In the genomic region with DNA sequence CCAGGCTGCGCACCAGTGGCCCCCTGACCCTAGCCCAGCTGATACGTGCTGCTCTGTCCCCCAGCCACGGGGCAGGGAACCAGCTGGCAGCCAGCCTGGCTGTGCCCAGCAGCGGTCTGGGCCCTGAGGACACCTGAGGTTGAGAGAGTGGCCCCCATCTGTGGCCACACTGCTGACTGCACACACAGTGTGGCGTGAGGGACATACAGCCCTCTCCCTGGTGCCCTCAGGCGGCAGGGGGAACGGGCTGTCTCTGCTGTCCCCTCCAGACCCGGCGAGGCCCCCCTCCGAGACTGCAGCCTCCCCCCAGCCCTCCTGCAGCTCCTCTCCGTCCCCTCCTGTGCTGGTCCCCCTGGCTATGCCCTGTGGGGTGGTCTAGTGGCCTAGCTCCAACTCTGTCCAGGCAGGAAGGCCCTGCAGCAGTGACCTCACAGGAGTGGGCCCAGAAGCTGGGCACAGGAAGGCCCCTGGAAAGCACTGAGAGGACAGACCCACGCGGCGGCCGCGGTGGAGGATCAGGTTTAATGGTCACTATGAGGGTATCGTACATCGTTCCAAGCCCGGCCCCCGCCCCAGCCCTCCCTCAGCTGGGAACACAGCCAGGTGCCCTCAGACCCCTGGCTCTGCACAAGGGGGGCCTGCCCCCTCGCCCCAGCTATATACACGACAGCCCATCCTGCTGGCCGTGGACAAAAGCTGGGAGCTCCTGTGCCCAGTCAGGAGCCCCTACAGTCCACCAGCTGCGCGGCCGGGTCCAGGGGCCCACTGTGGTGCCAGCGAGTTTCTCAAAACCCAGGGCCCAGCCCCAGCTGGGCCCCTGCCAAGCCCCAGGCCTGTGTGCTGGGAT, we compare ENCODE assay signal across 1 cellular context.
A peak's percentile ranks its signal among the peaks of the same experiment; 100 is the strongest.
TF ChIP-seq lines count a peak whose summit lies in the region.

No MANE protein-coding gene starts in this region.

TF ChIP-seq in HEK293, 187 proteins besides CTCF, POLR2A, EP300 and RAD21:
- peak; percentile 49 for TF ChIP-seq GLIS2 (tag by site-specific recombination; IDR thresholded peaks at IDR 0.05)
- TF ChIP-seq GLIS1 (tag by site-specific recombination; IDR thresholded peaks at IDR 0.05) = peak; percentile 91
- TF ChIP-seq ZIC2 (tag by site-specific recombination; IDR thresholded peaks at IDR 0.05) = peak; percentile 81
- no peak for TF ChIP-seq ZNF324 (tag by site-specific recombination; IDR thresholded peaks at IDR 0.05)
- no peak for TF ChIP-seq HOXD13 (CRISPR knock-in tag; IDR thresholded peaks at IDR 0.05; ENCODE audit: borderline replicate concordance)
TF ChIP-seq in HEK293: peak in this region for 3.
